14 cellular contexts compared by ENCODE assay signal in the genomic region with DNA sequence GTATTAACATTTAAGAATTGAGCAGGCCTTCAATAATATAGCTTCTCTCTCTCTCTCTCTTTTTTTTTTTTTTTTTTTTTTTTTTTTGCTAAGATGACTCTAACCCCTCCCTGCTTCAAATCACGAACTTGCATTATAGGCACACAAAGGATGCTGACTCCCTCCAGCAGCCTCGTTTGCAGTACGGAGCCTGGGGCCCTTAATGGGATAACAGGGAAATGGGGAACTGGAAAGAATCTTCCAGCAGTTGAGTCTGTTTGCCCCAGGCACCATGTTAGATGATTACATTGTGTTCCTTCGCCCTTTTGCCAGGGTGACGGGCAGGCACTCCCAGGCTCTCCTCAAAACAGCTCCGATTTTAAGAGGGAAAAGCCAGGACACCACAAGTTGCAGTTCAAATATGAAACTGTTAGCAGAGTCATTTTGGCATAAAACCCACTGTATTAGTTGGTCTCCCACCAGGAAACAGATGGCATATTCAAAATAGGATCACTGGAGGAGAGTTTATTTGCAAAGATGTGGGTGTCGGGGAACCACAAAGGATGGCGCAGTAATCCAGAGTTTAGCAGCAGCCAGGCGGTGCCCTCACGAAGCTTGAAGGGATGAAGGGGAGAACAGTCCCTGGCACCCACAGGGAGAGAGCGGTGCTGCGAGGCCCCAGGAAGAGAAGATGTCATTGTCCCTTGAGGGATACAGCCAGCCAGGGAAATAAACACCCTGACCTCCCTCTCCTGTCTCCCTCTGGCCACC. TPM values are rescaled to one million over a fixed set of nuclear protein-coding genes. Genes with fewer than 3 reads are reported as not detected.
DNase-seq lines count a peak whose midpoint lies in the region; ATAC-seq, FAIRE-seq and TF ChIP-seq lines count a peak whose summit lies in the region.
"Had no signal": no experiment of that assay in that cellular context is flagged by ENCODE, and none has a peak within 500 bp of the region (broad histone marks: within the 10 kb centered on the region; RNA-seq: fewer than 3 reads in every experiment).

No MANE protein-coding gene starts in this region.

- no peaks in the 10 kb centered on the region for H3K27me3 Mint-ChIP-seq in activated T-helper 17 cell treated with anti-CD3 and anti-CD28 coated beads, Interleukin-2, amount 50 U/mL, for 72 hours

- no peak overlapping the region for H3K9ac ChIP-seq in DND-41 (ENCODE audit: low read depth, low read length)

- no peak for FAIRE-seq in D721Med (lab: Jason Lieb, UNC)
- FAIRE-seq: colon had no signal

- DNase-seq in Ammon's horn (ENCODE audit: low spot score) = peak; percentile 62
- no peak for DNase-seq in DND-41
- peak; percentile 55 for DNase-seq in islet precursor cell
- DNase-seq in D721Med (ENCODE audit: insufficient read length, low spot score) = no peak
- DNase-seq in spleen = no peak
- no peak for DNase-seq in NCI-H1105 treated with DMSO at 0.1 percent for 48 hours (lab: John Stamatoyannopoulos, UW)
- no peak for DNase-seq in MG63
- DNase-seq: NCI-H2107; stimulated activated CD4-positive, alpha-beta T cell treated with anti-CD3 and anti-CD28 coated beads, Interleukin-4, amount 100 ng/mL, for 4 hours; stimulated activated naive CD4-positive, alpha-beta T cell treated with Interleukin-2 at 50 U/mL for 16 hours had no signal

- peaks cover 9% of the 10 kb centered on the region for H3K4me1 Mint-ChIP-seq in activated T-helper 17 cell treated with anti-CD3 and anti-CD28 coated beads, Interleukin-2, amount 50 U/mL, for 72 hours

- H3K27me3 ChIP-seq in DND-41 (ENCODE audit: insufficient read depth, low read length, poor library complexity) (no peaks in the 10 kb centered on the region), spleen (replicated peaks in 1 of 7) (peaks cover 0 to 5% (median 0%) of the 10 kb centered on the region in 7 donors), MG63 (no peaks in the 10 kb centered on the region)

- H3K27ac ChIP-seq in DND-41 (ENCODE audit: low read length) (no peak overlapping the region), spleen (no peak overlapping the region)
- H3K27ac ChIP-seq: C4-2B had no signal

- H3K4me3 ChIP-seq in DND-41 (ENCODE audit: low read depth in 1 of 2, low read length in 2 of 2) (no peak overlapping the region), spleen (no peak overlapping the region), MG63 (no peak overlapping the region)

- intact Hi-C loops in spleen (cut with DNase I; ENCODE audit: low total_unique reads) = no loop called here

- no peak for TF ChIP-seq CTCF in DND-41 (IDR thresholded peaks at IDR 0.05; ENCODE audit: borderline replicate concordance, extremely low read depth, low read length, poor library complexity, severe bottlenecking)
- no peak for TF ChIP-seq CTCF in D721Med (IDR thresholded peaks at IDR 0.05; ENCODE audit: insufficient read depth, missing control alignments)
- TF ChIP-seq CTCF in spleen (IDR thresholded peaks at IDR 0.05 in 8 of 11, conservative IDR thresholded peaks at IDR 0.05 in 3 of 11) = no peak

- no peak overlapping the region for H2AFZ ChIP-seq in DND-41 (ENCODE audit: low read depth, low read length)

- no peak overlapping the region for H3K27ac Mint-ChIP-seq in activated T-helper 17 cell treated with anti-CD3 and anti-CD28 coated beads, Interleukin-2, amount 50 U/mL, for 72 hours

- no peak for ATAC-seq in DND-41 (ENCODE audit: insufficient read depth, low read depth)
- ATAC-seq in activated T-helper 17 cell treated with anti-CD3 and anti-CD28 coated beads, Interleukin-2, amount 50 U/mL, for 72 hours (replicated peaks) = no peak

- H3K4me2 ChIP-seq in DND-41 (ENCODE audit: insufficient read depth, low read length) = peak overlapping the region; percentile 49; the same call in 1 of the 2 replicates

- TF ChIP-seq POLR2A in spleen (IDR thresholded peaks at IDR 0.05) = no peak

- 42 to 59% (median 48%) methylated on average over 12 of the region's 12 CpGs for WGBS in spleen, 5 donors

- no peaks in the 10 kb centered on the region for H4K20me1 ChIP-seq in DND-41 (ENCODE audit: insufficient read depth, low read length)

- no peaks in the 10 kb centered on the region for H3K36me3 ChIP-seq in DND-41 (ENCODE audit: insufficient read depth, low read length)
- H3K36me3 ChIP-seq in spleen = no peaks in the 10 kb centered on the region
- H3K36me3 ChIP-seq in MG63 = no peaks in the 10 kb centered on the region

- peak overlapping the region; percentile 44 for H3K4me3 Mint-ChIP-seq in activated T-helper 17 cell treated with anti-CD3 and anti-CD28 coated beads, Interleukin-2, amount 50 U/mL, for 72 hours

- H3K36me3 Mint-ChIP-seq in activated T-helper 17 cell treated with anti-CD3 and anti-CD28 coated beads, Interleukin-2, amount 50 U/mL, for 72 hours (ENCODE audit: low read depth) = no peaks in the 10 kb centered on the region

- no peaks in the 10 kb centered on the region for H3K79me2 ChIP-seq in DND-41 (ENCODE audit: insufficient read depth, low read length)

- H3K9me3 ChIP-seq in DND-41 (ENCODE audit: insufficient read depth, low read length, severe bottlenecking) = no peaks in the 10 kb centered on the region
- no peaks in the 10 kb centered on the region for H3K9me3 ChIP-seq in spleen
- no peaks in the 10 kb centered on the region for H3K9me3 ChIP-seq in MG63

- H3K4me1 ChIP-seq in DND-41 (ENCODE audit: insufficient read depth, low read length) (peaks cover 25% of the 10 kb centered on the region), spleen (peaks cover 7 to 33% (median 12%) of the 10 kb centered on the region in 6 donors)

- H3K9me3 Mint-ChIP-seq in activated T-helper 17 cell treated with anti-CD3 and anti-CD28 coated beads, Interleukin-2, amount 50 U/mL, for 72 hours = no peaks in the 10 kb centered on the region

RNA-seq across cellular contexts. Expression of a gene that starts 26.5 kb away (rescaled TPM):
- not detected for total RNA-seq in activated T-helper 17 cell treated with anti-CD3 and anti-CD28 coated beads, Interleukin-2, amount 50 U/mL, for 72 hours
- total RNA-seq in spleen = not detected
- polyA plus RNA-seq in spleen = 1 to 10 TPM in 2 of 3 donors, under 1 TPM in 1; 0.33 to 2.3 (median 2.0) TPM
- not detected in 2 replicates for total RNA-seq in MG63 (2014; rRNA removed; shearing (Covaris generic); ENCODE audit: low replicate concordance)
- total RNA-seq: T-helper 1 cell treated with Interleukin-12 subunit alpha and Interleukin-12 subunit beta and Interleukin-4 antibody, amounts not matched to agents 30 ng/mL and 1 ng/mL, for 36 hours had no signal

Comparison
In these comparisons a context has a peak if more than half of its experiments do, and no peak if none do; other contexts are left out.
1. DNase-seq: peak in Ammon's horn (single experiment) and islet precursor cell (single experiment); none in DND-41 (single experiment), D721Med (single experiment), spleen (single experiment), NCI-H1105 treated with DMSO at 0.1 percent for 48 hours (single experiment) and MG63 (single experiment).